2 cellular contexts compared by ENCODE assay signal in genomic region chr17:17692353-17693252, GRCh38.
A peak's percentile ranks its signal among the peaks of the same experiment; 100 is the strongest.
TF ChIP-seq lines count a peak whose summit lies in the region.

No MANE protein-coding gene starts in this region.

TF ChIP-seq in IMR-90, 13 proteins besides CTCF, POLR2A, EP300 and RAD21:
- TF ChIP-seq RCOR1 (IDR thresholded peaks at IDR 0.05; ENCODE audit: insufficient replicate concordance, low read length) (peak; percentile 28), ELK1 (IDR thresholded peaks at IDR 0.05; ENCODE audit: borderline replicate concordance, low read depth, low read length) (no peak), BHLHE40 (IDR thresholded peaks at IDR 0.05; ENCODE audit: low read depth, low read length) (no peak), MAFK (IDR thresholded peaks at IDR 0.05; ENCODE audit: low read depth, low read length) (no peak)

TF ChIP-seq in GM12878, 131 proteins besides CTCF, POLR2A, EP300 and RAD21:
- TF ChIP-seq RB1 (IDR thresholded peaks at IDR 0.05; ENCODE audit: borderline replicate concordance) (no peak), E2F4 (IDR thresholded peaks at IDR 0.05; ENCODE audit: low read depth, low read length) (no peak), CEBPB (IDR thresholded peaks at IDR 0.05; ENCODE audit: borderline replicate concordance in 1 of 2, low read depth in 2 of 2, low read length in 2 of 2) (no peak), EED (IDR thresholded peaks at IDR 0.05; ENCODE audit: low read depth) (no peak), MLLT1 (IDR thresholded peaks at IDR 0.05) (peak; percentile 49), SMARCA5 (IDR thresholded peaks at IDR 0.05) (peak; percentile 99), NRF1 (conservative IDR thresholded peaks at IDR 0.05; ENCODE audit: low read depth, low read length) (no peak), ZNF384 (IDR thresholded peaks at IDR 0.05; ENCODE audit: borderline replicate concordance, low read depth, low read length) (no peak), BHLHE40 (IDR thresholded peaks at IDR 0.05; ENCODE audit: borderline replicate concordance in 1 of 2, low read depth in 2 of 2, low read length in 1 of 2) (no peak), ETV6 (conservative IDR thresholded peaks at IDR 0.05 in 1 of 2, IDR thresholded peaks at IDR 0.05 in 1 of 2; ENCODE audit: borderline replicate concordance in 1 of 2, low read depth in 1 of 2) (no peak), CEBPZ (IDR thresholded peaks at IDR 0.05; ENCODE audit: low read depth, low read length) (no peak), NR2F1 (conservative IDR thresholded peaks at IDR 0.05) (no peak), IRF4 (IDR thresholded peaks at IDR 0.05; ENCODE audit: low read depth, low read length) (no peak), SREBF1 (IDR thresholded peaks at IDR 0.05; ENCODE audit: low read length) (no peak), SKIL (IDR thresholded peaks at IDR 0.05; ENCODE audit: low read depth, poor library complexity, severe bottlenecking) (no peak), PAX8 (IDR thresholded peaks at IDR 0.05) (no peak), RBBP5 (conservative IDR thresholded peaks at IDR 0.05) (no peak), SUZ12 (IDR thresholded peaks at IDR 0.05; ENCODE audit: unreplicated experiment) (no peak), POLR2AphosphoS5 (IDR thresholded peaks at IDR 0.05; ENCODE audit: low read length) (no peak), TAF1 (IDR thresholded peaks at IDR 0.05; ENCODE audit: borderline replicate concordance, low read depth, low read length) (no peak), RUNX3 (IDR thresholded peaks at IDR 0.05; ENCODE audit: low read length) (no peak), ZNF217 (IDR thresholded peaks at IDR 0.05) (peak; percentile 79), TCF7 (IDR thresholded peaks at IDR 0.05; ENCODE audit: borderline replicate concordance) (no peak), ATF2 (IDR thresholded peaks at IDR 0.05; ENCODE audit: low read length) (no peak), ZZZ3 (IDR thresholded peaks at IDR 0.05; ENCODE audit: control insufficient read depth, insufficient read length, low read depth) (no peak), LARP7 (IDR thresholded peaks at IDR 0.05) (peak; percentile 36; the same call in 1 of the 2 replicates), ESRRA (IDR thresholded peaks at IDR 0.05; ENCODE audit: low read length) (no peak), ZBTB11 (CRISPR knock-in tag; IDR thresholded peaks at IDR 0.05) (no peak), MYB (IDR thresholded peaks at IDR 0.05; ENCODE audit: borderline replicate concordance, low read depth, low read length) (no peak), KDM1A (IDR thresholded peaks at IDR 0.05; ENCODE audit: borderline replicate concordance) (peak; percentile 20; the same call in 1 of the 2 replicates), SMAD1 (IDR thresholded peaks at IDR 0.05; ENCODE audit: low read depth, partially characterized antibody) (no peak), CHD1 (IDR thresholded peaks at IDR 0.05; ENCODE audit: low read depth, low read length) (no peak), TARDBP (IDR thresholded peaks at IDR 0.05; ENCODE audit: borderline replicate concordance) (0 out of 2 replicates have a peak, but pooled peaks have one; percentile 2), NFXL1 (IDR thresholded peaks at IDR 0.05; ENCODE audit: borderline replicate concordance) (peak; percentile 94), RELA (IDR thresholded peaks at IDR 0.05; ENCODE audit: borderline replicate concordance, partially characterized antibody) (no peak), FOXM1 (IDR thresholded peaks at IDR 0.05; ENCODE audit: low read depth, low read length) (no peak)
